ENCODE assay signal across 8 cellular contexts in the genomic region with DNA sequence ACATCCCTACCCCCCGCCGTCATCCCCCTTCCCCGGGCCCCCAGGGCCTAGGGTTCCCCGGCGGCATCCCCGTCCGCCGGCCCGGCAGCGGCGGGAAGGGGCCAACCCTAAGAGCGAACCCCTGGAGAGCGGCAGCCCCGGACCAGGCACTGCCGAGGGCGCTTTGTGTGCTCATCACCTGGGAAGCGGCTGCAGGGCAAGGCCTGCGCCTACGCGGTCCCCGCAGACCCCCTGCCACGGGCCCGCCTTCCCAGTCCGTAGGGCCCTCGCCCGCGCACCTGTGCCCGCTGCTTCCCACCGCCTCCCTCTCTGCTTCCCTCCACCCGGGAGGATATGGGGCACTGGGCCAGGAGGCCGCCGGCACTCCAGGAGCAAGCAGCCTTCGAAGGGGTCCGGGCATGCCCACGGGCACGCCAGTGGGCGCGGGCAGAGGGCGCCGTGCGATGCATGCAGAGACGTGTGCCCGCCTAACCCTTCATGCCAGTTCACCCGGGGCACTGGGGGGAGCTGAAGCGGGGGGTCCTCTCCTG. TPM values are rescaled to one million over a fixed set of nuclear protein-coding genes. Genes with fewer than 3 reads are reported as not detected.
DNase-seq lines count a peak whose midpoint lies in the region; ATAC-seq, FAIRE-seq and TF ChIP-seq lines count a peak whose summit lies in the region.

No MANE protein-coding gene starts in this region.

- POLR2A ChIA-PET in H1 (lab: Charles Lee; ENCODE audit: partially characterized antibody) = interaction anchor here (1.0 kb wide), 1 partner anchor 28 kb away, joined by 3 read pairs; no protein-coding TSS in a partner anchor

- H3K56ac ChIP-seq in H1 (replicated peaks; ENCODE audit: insufficient read length, low read depth, low read length) = no peak overlapping the region

- H3K79me2 ChIP-seq in Loucy (ENCODE audit: insufficient read depth, low read length) (peaks cover 42% of the 10 kb centered on the region), H1 (ENCODE audit: control insufficient read depth in 1 of 2, insufficient read depth in 2 of 2, low read length in 2 of 2) (peaks cover 8 to 40% of the 10 kb centered on the region in 2 experiments; a peak in 3 of 4 replicates)

- H3K9me3 ChIP-seq in Loucy (ENCODE audit: insufficient read depth, low read depth, low read length) = no peaks in the 10 kb centered on the region
- H3K9me3 ChIP-seq in H1 (ENCODE audit: insufficient read depth in 2 of 2, low read depth in 1 of 2, low read length in 1 of 2) = no peaks in the 10 kb centered on the region

- H3K4ac ChIP-seq in H1 (replicated peaks; ENCODE audit: insufficient read length, low read depth, low read length) = no peak overlapping the region

- no peaks in the 10 kb centered on the region for H3K9me3 Mint-ChIP-seq in progenitor cell of endocrine pancreas (ENCODE audit: low read depth)

- 0 out of 2 replicates have a peak overlapping the region, but pooled peaks have one; percentile 39 for H2BK12ac ChIP-seq in H1 (ENCODE audit: low read depth, low read length)

- no peak for TF ChIP-seq CTCF in Loucy (conservative IDR thresholded peaks at IDR 0.05; ENCODE audit: low read length)
- no peak for TF ChIP-seq CTCF in H1 (IDR thresholded peaks at IDR 0.05; ENCODE audit: control extremely low read depth in 1 of 3, insufficient read depth in 1 of 3, low read depth in 1 of 3, low read length in 3 of 3)
- TF ChIP-seq CTCF in progenitor cell of endocrine pancreas (IDR thresholded peaks at IDR 0.05; ENCODE audit: unreplicated experiment) = no peak
- no peak for TF ChIP-seq CTCF in GM20000 (IDR thresholded peaks at IDR 0.05; ENCODE audit: extremely low read depth, missing control alignments)

- H3K14ac ChIP-seq in H1 (ENCODE audit: insufficient read length) = no peak overlapping the region

- peaks cover 2% of the 10 kb centered on the region for H3K4me1 Mint-ChIP-seq in progenitor cell of endocrine pancreas (ENCODE audit: low read depth)

- no peak for FAIRE-seq in H1 (lab: Jason Lieb, UNC)

- no peaks in the 10 kb centered on the region for H3K9me2 ChIP-seq in Loucy (replicated peaks; ENCODE audit: low read depth, low read length)

- TF ChIP-seq POLR2A in H1 (IDR thresholded peaks at IDR 0.05; ENCODE audit: control extremely low read depth in 1 of 2, low read depth in 2 of 2, low read length in 2 of 2) = no peak

- H3K9ac ChIP-seq in Loucy (ENCODE audit: low read depth, low read length, poor library complexity, severe bottlenecking) = peak overlapping the region; percentile 76
- H3K9ac ChIP-seq in H1 (replicated peaks in 1 of 4; ENCODE audit: extremely low read depth in 1 of 4, low read depth in 3 of 4, low read length in 3 of 4) = peak overlapping the region in 2 of 4 experiments; percentile 29 to 51; a peak in 2 of 7 replicates

- WGBS in H1 (ENCODE audit: extremely low coverage in 1 of 2, insufficient coverage in 1 of 2, insufficient read length in 1 of 2, insufficient replicate concordance in 2 of 2, low coverage in 1 of 2, low lambda C conversion rate in 2 of 2, missing lambda C conversion rate in 1 of 2), 2 experiments = 6% methylated on average over 13 of the region's 45 CpGs; no CpG with 5 or more reads in 1 of the 2 experiments

- ATAC-seq in GM19395 (IDR thresholded peaks at IDR 0.05; ENCODE audit: unreplicated experiment) (peak; percentile 12), HG03159 (IDR thresholded peaks at IDR 0.05; ENCODE audit: unreplicated experiment) (no peak), GM21447 (IDR thresholded peaks at IDR 0.05; ENCODE audit: unreplicated experiment) (no peak)

- H4K20me1 ChIP-seq in Loucy (ENCODE audit: insufficient read depth, low read length, poor library complexity, severe bottlenecking) = peaks cover 25% of the 10 kb centered on the region
- H4K20me1 ChIP-seq in H1 (replicated peaks in 1 of 2; ENCODE audit: control insufficient read depth in 1 of 2, insufficient read depth in 2 of 2, low read length in 2 of 2) = peaks cover 6 to 14% of the 10 kb centered on the region in 2 experiments

- H3K4me3 ChIP-seq in Loucy (ENCODE audit: low read length, poor library complexity, severe bottlenecking) (peak overlapping the region; percentile 97), H1 (ENCODE audit: extremely low read depth in 1 of 4, insufficient read depth in 2 of 4, low read depth in 3 of 4, low read length in 4 of 4) (peak overlapping the region; percentile 28 to 96 (median 39))

- no peak overlapping the region for H2AK5ac ChIP-seq in H1 (ENCODE audit: low read depth, low read length)

- H3K18ac ChIP-seq in H1 (ENCODE audit: extremely low read depth, low read length) = no peak overlapping the region; the same call in 1 of the 2 replicates

- TF ChIP-seq RAD21 in H1 (IDR thresholded peaks at IDR 0.05 in 1 of 2, conservative IDR thresholded peaks at IDR 0.05 in 1 of 2; ENCODE audit: low read depth in 2 of 2, low read length in 2 of 2) = no peak

- no peak overlapping the region for H3K23ac ChIP-seq in H1 (ENCODE audit: insufficient read length)

- no peak overlapping the region for H4K91ac ChIP-seq in H1 (replicated peaks; ENCODE audit: insufficient read length, low read length)

- no peak overlapping the region for H2BK120ac ChIP-seq in H1 (replicated peaks; ENCODE audit: low read depth, low read length)

- H2BK5ac ChIP-seq in H1 (ENCODE audit: low read depth, low read length) = no peak overlapping the region

- H2BK15ac ChIP-seq in H1 (ENCODE audit: low read length) = no peak overlapping the region

- peaks cover 5% of the 10 kb centered on the region; the same call in 1 of the 2 replicates for H3K23me2 ChIP-seq in H1 (ENCODE audit: low read depth, low read length)

- H3F3A ChIP-seq in Loucy (ENCODE audit: low read depth) = no peaks in the 10 kb centered on the region

- H4K8ac ChIP-seq in H1 (ENCODE audit: extremely low read depth, insufficient read depth, low read length) = no peak overlapping the region

- H2BK20ac ChIP-seq in H1 (ENCODE audit: low read length) = no peak overlapping the region

- H3K4me2 ChIP-seq in Loucy (ENCODE audit: low read depth, low read length, poor library complexity, severe bottlenecking) (peak overlapping the region; percentile 75), H1 (ENCODE audit: insufficient read depth in 1 of 2, low read depth in 2 of 2, low read length in 2 of 2) (peak overlapping the region; percentile 67 to 68)

- H3K4me1 ChIP-seq in Loucy (ENCODE audit: insufficient read depth, low read length, poor library complexity, severe bottlenecking) (peaks cover 23% of the 10 kb centered on the region), H1 (replicated peaks in 1 of 4; ENCODE audit: control insufficient read depth in 3 of 4, insufficient read depth in 4 of 4, low read length in 3 of 4) (peaks cover 0 to 18% (median 11%) of the 10 kb centered on the region in 4 experiments; a peak in 6 of 7 replicates)

- CTCF ChIA-PET in H1 (lab: Charles Lee; ENCODE audit: partially characterized antibody) = interaction anchor here (0.5 kb wide), 1 partner anchor 26 kb away, joined by 3 read pairs; a partner anchor contains a TSS

- H3K27ac ChIP-seq in H1 (ENCODE audit: low read depth, low read length) = no peak overlapping the region; the same call in 1 of the 2 replicates

- no peaks in the 10 kb centered on the region for H3K36me3 Mint-ChIP-seq in progenitor cell of endocrine pancreas (ENCODE audit: insufficient read depth)

- H3K36me3 ChIP-seq in Loucy (ENCODE audit: insufficient read depth, low read length) (peaks cover 10% of the 10 kb centered on the region; the same call in 1 of the 2 replicates), H1 (ENCODE audit: control insufficient read depth in 2 of 4, insufficient read depth in 4 of 4, low read length in 3 of 4) (peaks cover 9 to 24% (median 14%) of the 10 kb centered on the region in 4 experiments)

- DNase-seq in H1 (ENCODE audit: low read depth in 1 of 2, low spot score in 2 of 2) (no peak), progenitor cell of endocrine pancreas (ENCODE audit: low spot score, unreplicated experiment) (no peak), GM20000 (ENCODE audit: low spot score) (no peak), GM19238 (ENCODE audit: insufficient read length, low spot score) (no peak)

- no peak for TF ChIP-seq EP300 in H1 (IDR thresholded peaks at IDR 0.05; ENCODE audit: borderline replicate concordance in 1 of 2, low read depth in 2 of 2, low read length in 2 of 2)

- H3K27me3 ChIP-seq in Loucy (ENCODE audit: insufficient read depth, low read length, poor library complexity, severe bottlenecking) (no peaks in the 10 kb centered on the region), H1 (replicated peaks in 1 of 4; ENCODE audit: control insufficient read depth in 3 of 4, extremely low read depth in 1 of 4, insufficient read depth in 3 of 4, low read length in 3 of 4) (peaks cover 0 to 3% (median 0%) of the 10 kb centered on the region in 4 experiments; a peak in 2 of 7 replicates)

- H3K27ac Mint-ChIP-seq in progenitor cell of endocrine pancreas = no peak overlapping the region

- H3K79me1 ChIP-seq in H1 (ENCODE audit: low read depth, low read length) = 0 out of 2 replicates have a peak, but pooled peaks cover 1% of the 10 kb centered on the region

- no peak overlapping the region for H4K5ac ChIP-seq in H1 (ENCODE audit: insufficient read length, low read depth, low read length)

- H3K4me3 Mint-ChIP-seq in progenitor cell of endocrine pancreas (ENCODE audit: low read depth) = peak overlapping the region; percentile 50

- no peaks in the 10 kb centered on the region for H3K27me3 Mint-ChIP-seq in progenitor cell of endocrine pancreas

- H2AFZ ChIP-seq in Loucy (ENCODE audit: low read length) (no peak overlapping the region; the same call in 1 of the 2 replicates), H1 (ENCODE audit: low read length) (no peak overlapping the region)

RNA-seq across cellular contexts. Expression of a gene that starts 2.6 kb away (rescaled TPM):
- 925 and 957 TPM in 2 replicates for total RNA-seq in H1 (2021; fragmentation: NEBNext Ultra II Directional; extraction: Animal tissue kit (Norgen Biotek cat#: 25700))
- 315 and 451 TPM in 2 replicates for polyA plus RNA-seq in H1 (2011; rRNA removed)
- polyA plus RNA-seq in H1 (2011; cell fraction: cytosol; rRNA removed) = 251 TPM
- polyA plus RNA-seq in H1 (2011; cell fraction: nucleus; rRNA removed) = 1,759 TPM
- polyA plus RNA-seq in H1 (2012, experiment 1 of 2) = 767 to 1,094 TPM (median 1,076 TPM) in 4 replicates
- 883 TPM for polyA plus RNA-seq in H1 (2012, experiment 2 of 2)
- polyA plus RNA-seq in H1 (2013, experiment 1 of 2) = 705 TPM
- 715 TPM for polyA plus RNA-seq in H1 (2013, experiment 2 of 2)
- polyA minus RNA-seq in H1 (2011; rRNA and poly(A)+ RNA removed) = 1,078 and 1,259 TPM in 2 replicates
- polyA minus RNA-seq in H1 (2011; cell fraction: cytosol; rRNA and poly(A)+ RNA removed) = 972 TPM
- 786 TPM for polyA minus RNA-seq in H1 (2011; cell fraction: nucleus; rRNA and poly(A)+ RNA removed)
- total RNA-seq in progenitor cell of endocrine pancreas = 765 and 777 TPM in 2 replicates

RNA-seq across cellular contexts. Expression of a gene that starts 7.3 kb away (rescaled TPM):
- total RNA-seq in H1 (2021; fragmentation: NEBNext Ultra II Directional; extraction: Animal tissue kit (Norgen Biotek cat#: 25700)) = 104 and 109 TPM in 2 replicates
- polyA plus RNA-seq in H1 (2011; rRNA removed) = 45.5 and 128 TPM in 2 replicates
- polyA plus RNA-seq in H1 (2011; cell fraction: cytosol; rRNA removed) = 88.6 TPM
- 218 TPM for polyA plus RNA-seq in H1 (2011; cell fraction: nucleus; rRNA removed)
- polyA plus RNA-seq in H1 (2012, experiment 1 of 2) = 84.6 to 114 TPM (median 106 TPM) in 4 replicates
- polyA plus RNA-seq in H1 (2012, experiment 2 of 2) = 104 TPM
- polyA plus RNA-seq in H1 (2013, experiment 1 of 2) = 71.7 TPM
- polyA plus RNA-seq in H1 (2013, experiment 2 of 2) = 72.0 TPM
- 21.4 and 56.1 TPM in 2 replicates for polyA minus RNA-seq in H1 (2011; rRNA and poly(A)+ RNA removed)
- polyA minus RNA-seq in H1 (2011; cell fraction: cytosol; rRNA and poly(A)+ RNA removed) = 62.9 TPM
- polyA minus RNA-seq in H1 (2011; cell fraction: nucleus; rRNA and poly(A)+ RNA removed) = 71.8 TPM
- total RNA-seq in progenitor cell of endocrine pancreas = 42.5 and 45.9 TPM in 2 replicates

RNA-seq across cellular contexts. Expression of a gene that starts 26.3 kb away (rescaled TPM):
- total RNA-seq in H1 (2021; fragmentation: NEBNext Ultra II Directional; extraction: Animal tissue kit (Norgen Biotek cat#: 25700)) = 2,633 and 2,739 TPM in 2 replicates
- 4,127 and 4,293 TPM in 2 replicates for polyA plus RNA-seq in H1 (2011; rRNA removed)
- 5,761 TPM for polyA plus RNA-seq in H1 (2011; cell fraction: cytosol; rRNA removed)
- polyA plus RNA-seq in H1 (2011; cell fraction: nucleus; rRNA removed) = 3,153 TPM
- 3,130 to 3,861 TPM (median 3,536 TPM) in 4 replicates for polyA plus RNA-seq in H1 (2012, experiment 1 of 2)
- polyA plus RNA-seq in H1 (2012, experiment 2 of 2) = 7,339 TPM
- 3,375 TPM for polyA plus RNA-seq in H1 (2013, experiment 1 of 2)
- 3,168 TPM for polyA plus RNA-seq in H1 (2013, experiment 2 of 2)
- 1,237 and 1,471 TPM in 2 replicates for polyA minus RNA-seq in H1 (2011; rRNA and poly(A)+ RNA removed)
- polyA minus RNA-seq in H1 (2011; cell fraction: cytosol; rRNA and poly(A)+ RNA removed) = 1,290 TPM
- 850 TPM for polyA minus RNA-seq in H1 (2011; cell fraction: nucleus; rRNA and poly(A)+ RNA removed)
- total RNA-seq in progenitor cell of endocrine pancreas = 2,364 and 2,443 TPM in 2 replicates

RNA-seq across cellular contexts. Expression of a gene that starts 37.2 kb away (rescaled TPM):
- 8.7 and 10.3 TPM in 2 replicates for total RNA-seq in H1 (2021; fragmentation: NEBNext Ultra II Directional; extraction: Animal tissue kit (Norgen Biotek cat#: 25700))
- polyA plus RNA-seq in H1 (2011; rRNA removed) = 30.0 and 30.4 TPM in 2 replicates
- polyA plus RNA-seq in H1 (2011; cell fraction: cytosol; rRNA removed) = 20.6 TPM
- polyA plus RNA-seq in H1 (2011; cell fraction: nucleus; rRNA removed) = 28.3 TPM
- 9.6 to 18.4 TPM (median 16.1 TPM) in 4 replicates for polyA plus RNA-seq in H1 (2012, experiment 1 of 2)
- polyA plus RNA-seq in H1 (2012, experiment 2 of 2) = 12.0 TPM
- polyA plus RNA-seq in H1 (2013, experiment 1 of 2) = 9.0 TPM
- polyA plus RNA-seq in H1 (2013, experiment 2 of 2) = 9.1 TPM
- polyA minus RNA-seq in H1 (2011; rRNA and poly(A)+ RNA removed) = 11.0 and 12.5 TPM in 2 replicates
- 10.4 TPM for polyA minus RNA-seq in H1 (2011; cell fraction: cytosol; rRNA and poly(A)+ RNA removed)
- 7.4 TPM for polyA minus RNA-seq in H1 (2011; cell fraction: nucleus; rRNA and poly(A)+ RNA removed)
- total RNA-seq in progenitor cell of endocrine pancreas = 12.7 and 14.3 TPM in 2 replicates

RNA-seq across cellular contexts. Expression of a gene that starts 39.5 kb away (rescaled TPM):
- 23.9 and 25.3 TPM in 2 replicates for total RNA-seq in H1 (2021; fragmentation: NEBNext Ultra II Directional; extraction: Animal tissue kit (Norgen Biotek cat#: 25700))
- 28.6 and 42.8 TPM in 2 replicates for polyA plus RNA-seq in H1 (2011; rRNA removed)
- polyA plus RNA-seq in H1 (2011; cell fraction: cytosol; rRNA removed) = 41.9 TPM
- 150 TPM for polyA plus RNA-seq in H1 (2011; cell fraction: nucleus; rRNA removed)
- 23.5 to 41.0 TPM (median 34.1 TPM) in 4 replicates for polyA plus RNA-seq in H1 (2012, experiment 1 of 2)
- polyA plus RNA-seq in H1 (2012, experiment 2 of 2) = 26.1 TPM
- 28.9 TPM for polyA plus RNA-seq in H1 (2013, experiment 1 of 2)
- polyA plus RNA-seq in H1 (2013, experiment 2 of 2) = 26.1 TPM
- 13.4 and 17.8 TPM in 2 replicates for polyA minus RNA-seq in H1 (2011; rRNA and poly(A)+ RNA removed)
- polyA minus RNA-seq in H1 (2011; cell fraction: cytosol; rRNA and poly(A)+ RNA removed) = 19.6 TPM
- 34.1 TPM for polyA minus RNA-seq in H1 (2011; cell fraction: nucleus; rRNA and poly(A)+ RNA removed)
- 34.5 and 38.4 TPM in 2 replicates for total RNA-seq in progenitor cell of endocrine pancreas
